Comparison of ENCODE assay signal across 1 cellular context in the genomic region with DNA sequence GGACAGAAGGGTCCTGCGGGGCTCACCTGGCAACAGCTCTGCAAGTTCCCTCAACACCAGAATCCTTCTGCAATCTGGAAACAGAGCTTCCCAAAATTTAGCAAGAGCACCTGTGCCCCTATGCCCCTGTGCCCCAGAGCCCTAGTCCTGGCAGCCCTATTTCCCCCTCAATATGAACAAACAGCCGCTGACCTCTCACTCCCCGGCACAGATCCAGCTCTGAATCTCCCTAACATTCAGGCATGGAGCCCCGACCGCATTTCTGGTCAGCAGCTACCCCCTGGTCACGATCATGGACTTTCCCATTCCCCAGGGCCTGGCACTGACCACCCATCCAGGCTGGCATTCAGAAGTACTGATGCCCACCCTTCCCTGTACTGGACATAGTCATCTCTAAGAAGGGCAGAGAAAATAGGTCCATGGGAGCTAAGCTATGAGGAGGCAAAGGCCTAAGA.
TF ChIP-seq lines count a peak whose summit lies in the region.

No MANE protein-coding gene starts in this region.

TF ChIP-seq in K562, 482 proteins besides CTCF, POLR2A, EP300 and RAD21:
- TF ChIP-seq, protein P1, sequence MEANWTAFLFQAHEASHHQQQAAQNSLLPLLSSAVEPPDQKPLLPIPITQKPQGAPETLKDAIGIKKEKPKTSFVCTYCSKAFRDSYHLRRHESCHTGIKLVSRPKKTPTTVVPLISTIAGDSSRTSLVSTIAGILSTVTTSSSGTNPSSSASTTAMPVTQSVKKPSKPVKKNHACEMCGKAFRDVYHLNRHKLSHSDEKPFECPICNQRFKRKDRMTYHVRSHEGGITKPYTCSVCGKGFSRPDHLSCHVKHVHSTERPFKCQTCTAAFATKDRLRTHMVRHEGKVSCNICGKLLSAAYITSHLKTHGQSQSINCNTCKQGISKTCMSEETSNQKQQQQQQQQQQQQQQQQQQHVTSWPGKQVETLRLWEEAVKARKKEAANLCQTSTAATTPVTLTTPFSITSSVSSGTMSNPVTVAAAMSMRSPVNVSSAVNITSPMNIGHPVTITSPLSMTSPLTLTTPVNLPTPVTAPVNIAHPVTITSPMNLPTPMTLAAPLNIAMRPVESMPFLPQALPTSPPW (CRISPR knock-in tag; IDR thresholded peaks at IDR 0.05), result no peak
- TF ChIP-seq, protein P2, sequence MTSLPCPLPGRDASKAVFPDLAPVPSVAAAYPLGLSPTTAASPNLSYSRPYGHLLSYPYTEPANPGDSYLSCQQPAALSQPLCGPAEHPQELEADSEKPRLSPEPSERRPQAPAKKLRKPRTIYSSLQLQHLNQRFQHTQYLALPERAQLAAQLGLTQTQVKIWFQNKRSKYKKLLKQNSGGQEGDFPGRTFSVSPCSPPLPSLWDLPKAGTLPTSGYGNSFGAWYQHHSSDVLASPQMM (CRISPR knock-in tag; IDR thresholded peaks at IDR 0.05), result no peak
- no peak for TF ChIP-seq ETV6 (IDR thresholded peaks at IDR 0.05; ENCODE audit: borderline replicate concordance in 1 of 2, low read depth in 2 of 2, low read length in 1 of 2)
- no peak for TF ChIP-seq ETV6 (CRISPR knock-in tag; IDR thresholded peaks at IDR 0.05; ENCODE audit: borderline replicate concordance)
- TF ChIP-seq ZSCAN32 (CRISPR knock-in tag; IDR thresholded peaks at IDR 0.05), result no peak
- TF ChIP-seq ZNF239 (CRISPR knock-in tag; IDR thresholded peaks at IDR 0.05), result no peak
- TF ChIP-seq, protein P3, sequence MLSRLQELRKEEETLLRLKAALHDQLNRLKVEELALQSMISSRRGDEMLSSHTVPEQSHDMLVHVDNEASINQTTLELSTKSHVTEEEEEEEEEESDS (CRISPR knock-in tag; IDR thresholded peaks at IDR 0.05), result no peak
- no peak for TF ChIP-seq TARDBP (IDR thresholded peaks at IDR 0.05)
- no peak for TF ChIP-seq SPI1 (IDR thresholded peaks at IDR 0.05; ENCODE audit: borderline replicate concordance, low read depth, low read length)
- no peak for TF ChIP-seq CAMTA2 (CRISPR knock-in tag; conservative IDR thresholded peaks at IDR 0.05)
- TF ChIP-seq, protein P4, sequence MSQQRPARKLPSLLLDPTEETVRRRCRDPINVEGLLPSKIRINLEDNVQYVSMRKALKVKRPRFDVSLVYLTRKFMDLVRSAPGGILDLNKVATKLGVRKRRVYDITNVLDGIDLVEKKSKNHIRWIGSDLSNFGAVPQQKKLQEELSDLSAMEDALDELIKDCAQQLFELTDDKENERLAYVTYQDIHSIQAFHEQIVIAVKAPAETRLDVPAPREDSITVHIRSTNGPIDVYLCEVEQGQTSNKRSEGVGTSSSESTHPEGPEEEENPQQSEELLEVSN (IDR thresholded peaks at IDR 0.05; ENCODE audit: borderline replicate concordance in 1 of 2, extremely low read depth in 1 of 2, insufficient read depth in 1 of 2, insufficient read length in 1 of 2, low read depth in 1 of 2, low read length in 1 of 2, poor library complexity in 1 of 2, severe bottlenecking in 1 of 2), result no peak
- TF ChIP-seq TEAD2 (tag; IDR thresholded peaks at IDR 0.05), result no peak
